Comparison of ENCODE assay signal across 3 cellular contexts in genomic region chr13:36324881-36325280, GRCh38. TPM values are rescaled to one million over a fixed set of nuclear protein-coding genes. Genes with fewer than 3 reads are reported as not detected.
"Had no signal": no experiment of that assay in that cellular context is flagged by ENCODE, and none has a peak within 500 bp of the region (broad histone marks: within the 10 kb centered on the region; RNA-seq: fewer than 3 reads in every experiment).

No MANE protein-coding gene starts in this region.

RNA-seq across cellular contexts. Expression of gene CCDC169, which starts 27.3 kb away (rescaled TPM):
- total RNA-seq: activated CD8-positive, alpha-beta T cell treated with anti-CD3 and anti-CD28 coated beads for 36 hours; T-cell; T-helper 2 cell treated with Interferon-gamma antibody and Interleukin-4, amounts not matched to agents 100 ng/mL and 5 ng/mL, for 36 hours had no signal
